Comparison of ENCODE assay signal across 8 cellular contexts in the genomic region with DNA sequence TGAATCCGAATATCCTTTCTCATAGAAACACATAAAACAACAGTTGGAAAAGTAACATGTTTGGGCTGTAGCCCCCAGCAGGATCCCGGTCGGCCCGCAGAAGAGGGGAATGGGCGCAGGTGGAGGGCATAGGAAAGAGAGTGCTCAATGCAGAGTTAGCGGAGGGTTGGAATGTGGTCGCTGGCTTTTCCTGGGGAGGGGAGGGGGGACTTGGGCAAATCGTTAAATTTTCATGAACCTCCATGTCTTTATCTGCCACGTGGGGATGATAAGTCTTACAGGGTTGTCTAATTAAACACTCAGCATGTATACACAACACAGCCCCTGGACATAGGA. TPM values are rescaled to one million over a fixed set of nuclear protein-coding genes. Genes with fewer than 3 reads are reported as not detected.
DNase-seq lines count a peak whose midpoint lies in the region; ATAC-seq and TF ChIP-seq lines count a peak whose summit lies in the region.

No MANE protein-coding gene starts in this region.

- no peaks in the 10 kb centered on the region for H3K79me2 ChIP-seq in fibroblast of lung (ENCODE audit: control insufficient read depth, insufficient read depth, low read length)

- H3K4me3 ChIP-seq in RWPE2 (ENCODE audit: severe bottlenecking) (peak overlapping the region; percentile 48), fibroblast of lung (replicated peaks in 1 of 4; ENCODE audit: control extremely low read depth in 1 of 4, insufficient read depth in 1 of 4, low read depth in 3 of 4, low read length in 4 of 4) (peak overlapping the region; percentile 55 to 82 (median 58)), rectal smooth muscle tissue (ENCODE audit: low read length) (peak overlapping the region; percentile 89)

- H4K20me1 ChIP-seq in fibroblast of lung (ENCODE audit: control insufficient read depth, extremely low read depth, insufficient read depth, low read length) = no peaks in the 10 kb centered on the region

- H3K4me1 ChIP-seq in RWPE2 (ENCODE audit: insufficient read depth, poor library complexity, severe bottlenecking) (peaks cover 30% of the 10 kb centered on the region), fibroblast of lung (ENCODE audit: control insufficient read depth, extremely low read depth, insufficient read depth, low read length) (no peaks in the 10 kb centered on the region), rectal smooth muscle tissue (ENCODE audit: control insufficient read depth, insufficient read depth, low read length) (peaks cover 7% of the 10 kb centered on the region)

- no peaks in the 10 kb centered on the region for H3K36me3 ChIP-seq in RWPE2 (ENCODE audit: low read depth)
- no peaks in the 10 kb centered on the region for H3K36me3 ChIP-seq in fibroblast of lung (ENCODE audit: control insufficient read depth, insufficient read depth, low read length)
- H3K36me3 ChIP-seq in rectal smooth muscle tissue (ENCODE audit: control insufficient read depth, insufficient read depth, low read length) = no peaks in the 10 kb centered on the region

- ATAC-seq in GM18511 (IDR thresholded peaks at IDR 0.05; ENCODE audit: unreplicated experiment) (peak; percentile 6), RWPE2 (ENCODE audit: low read depth) (no peak)

- DNase-seq in RWPE2 (ENCODE audit: low spot score) (no peak), fibroblast of lung (ENCODE audit: low read depth in 2 of 2) (peak in 1 of 2 donors; percentile 4), amniotic stem cell (lab: John Stamatoyannopoulos, UW) (no peak), dedifferentiated amniotic fluid mesenchymal stem cell (ENCODE audit: extremely low spot score) (no peak), COLO668 (lab: John Stamatoyannopoulos, UW; ENCODE audit: unreplicated experiment) (no peak), SIG-M5 treated with dmso at 0.1 percent for 504 hours (lab: John Stamatoyannopoulos, UW; ENCODE audit: unreplicated experiment) (no peak)

- no peaks in the 10 kb centered on the region for H3K27me3 ChIP-seq in RWPE2 (ENCODE audit: insufficient read depth, poor library complexity, severe bottlenecking)
- no peaks in the 10 kb centered on the region for H3K27me3 ChIP-seq in fibroblast of lung (ENCODE audit: control insufficient read depth, insufficient read depth, low read length)
- no peaks in the 10 kb centered on the region for H3K27me3 ChIP-seq in rectal smooth muscle tissue (ENCODE audit: control insufficient read depth, insufficient read depth, low read length)

- peak overlapping the region; percentile 87 for H2AFZ ChIP-seq in fibroblast of lung (ENCODE audit: low read length)

- H3K4me2 ChIP-seq in fibroblast of lung (ENCODE audit: extremely low read depth, insufficient read depth, low read length) = peak overlapping the region; percentile 92

- TF ChIP-seq CTCF in RWPE2 (IDR thresholded peaks at IDR 0.05; ENCODE audit: poor library complexity, severe bottlenecking) (no peak), fibroblast of lung (conservative IDR thresholded peaks at IDR 0.05 in 1 of 2, IDR thresholded peaks at IDR 0.05 in 1 of 2; ENCODE audit: low read depth in 1 of 2, low read length in 2 of 2) (no peak)

- peak overlapping the region; percentile 45 for H3K9ac ChIP-seq in fibroblast of lung (ENCODE audit: insufficient read depth, low read length)
- H3K9ac ChIP-seq in rectal smooth muscle tissue (ENCODE audit: low read length) = no peak overlapping the region

- H3K9me3 ChIP-seq in RWPE2 (ENCODE audit: severe bottlenecking) (no peaks in the 10 kb centered on the region), fibroblast of lung (ENCODE audit: control insufficient read depth, insufficient read depth, low read depth, low read length) (no peaks in the 10 kb centered on the region)

- H3K27ac ChIP-seq in RWPE2 (ENCODE audit: poor library complexity, severe bottlenecking) (peak overlapping the region; percentile 69), fibroblast of lung (ENCODE audit: insufficient read depth, low read length) (peak overlapping the region; percentile 45), rectal smooth muscle tissue (ENCODE audit: low read depth, low read length) (peak overlapping the region; percentile 93)

RNA-seq across cellular contexts. Expression of gene SLC46A3, which starts 0.4 kb away (rescaled TPM):
- total RNA-seq in fibroblast of lung = 4.6 and 6.4 TPM in 2 replicates
- 1.5 and 2.6 TPM in 2 replicates for polyA plus RNA-seq in fibroblast of lung
- polyA plus RNA-seq in fibroblast of lung (2012) = 0.76 and 1.0 TPM in 2 replicates
- 0.30 and 1.0 TPM in 2 replicates for polyA minus RNA-seq in fibroblast of lung (ENCODE audit: low replicate concordance)
